8 cellular contexts compared by ENCODE assay signal in the genomic region with DNA sequence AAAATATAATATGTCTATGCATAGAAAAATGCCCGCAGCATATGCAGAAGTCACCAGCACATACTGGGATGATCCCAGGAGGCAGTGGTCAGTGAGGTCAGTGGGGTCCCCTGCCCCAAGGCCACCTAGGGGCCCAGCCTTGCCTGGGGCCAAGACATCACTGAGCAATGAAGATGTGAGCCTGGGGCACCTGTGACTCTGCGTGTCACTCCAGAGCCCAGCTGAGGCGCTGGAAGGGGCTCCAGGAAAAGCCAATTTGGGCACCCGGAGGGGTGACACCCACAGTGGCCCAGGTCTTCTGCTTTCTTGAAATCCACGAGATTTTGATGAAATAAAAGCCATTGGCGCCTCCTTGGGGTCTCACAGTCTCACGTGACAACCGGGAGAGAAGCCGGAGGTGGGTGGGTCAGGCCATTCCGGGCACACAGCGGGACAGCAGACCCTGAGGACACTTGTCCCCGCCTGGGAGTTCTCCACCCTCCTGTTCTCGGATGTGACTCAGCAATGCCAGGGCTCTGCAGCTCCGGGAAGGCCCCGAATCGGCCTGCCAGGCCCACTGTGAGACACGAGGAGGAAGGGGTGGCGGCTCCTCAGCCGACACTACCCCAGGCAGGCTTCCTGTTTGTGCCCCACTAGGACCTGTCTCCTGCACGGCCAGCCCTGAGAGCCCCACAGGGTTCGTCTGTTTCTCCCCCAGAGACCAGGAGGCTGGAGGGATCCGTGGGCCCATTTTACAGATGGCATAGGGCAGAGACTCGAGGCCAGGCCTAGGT. TPM values are rescaled to one million over a fixed set of nuclear protein-coding genes. Genes with fewer than 3 reads are reported as not detected.
DNase-seq lines count a peak whose midpoint lies in the region; ATAC-seq and TF ChIP-seq lines count a peak whose summit lies in the region.

No MANE protein-coding gene starts in this region.

- in situ Hi-C loops in HAP-1 (cut with MboI; ENCODE audit: low sequenced_read_pairs) = loop anchor here (5.0 kb wide), 1 partner anchor 116 kb away; no protein-coding TSS in a partner anchor

- H3K27me3 Mint-ChIP-seq in progenitor cell of endocrine pancreas = peaks cover 20% of the 10 kb centered on the region

- TF ChIP-seq POLR2A in heart left ventricle (IDR thresholded peaks at IDR 0.05) = peak in 1 of 2 donors; percentile 37

- H3K4me3 ChIP-seq in GM06990 (replicated peaks; ENCODE audit: low read depth, low read length) (peak overlapping the region; percentile 23; the same call in 1 of the 2 replicates), heart left ventricle (peak overlapping the region in 1 of 12 donors; percentile 5), HAP-1 (no peak overlapping the region)

- H3K9me3 ChIP-seq in heart left ventricle = no peaks in the 10 kb centered on the region
- H3K9me3 ChIP-seq in HAP-1 = no peaks in the 10 kb centered on the region

- peaks cover 4 to 48% (median 30%) of the 10 kb centered on the region in 12 donors for H3K4me1 ChIP-seq in heart left ventricle
- H3K4me1 ChIP-seq in HAP-1 = no peaks in the 10 kb centered on the region

- no peaks in the 10 kb centered on the region for H3K9me3 Mint-ChIP-seq in progenitor cell of endocrine pancreas (ENCODE audit: low read depth)

- no peaks in the 10 kb centered on the region for H3K4me1 Mint-ChIP-seq in progenitor cell of endocrine pancreas (ENCODE audit: low read depth)

- H3K27ac ChIP-seq in heart left ventricle = peak overlapping the region; percentile 44 to 96 (median 76)

- intact Hi-C loops in heart left ventricle (cut with DNase I) = loop anchor here in 7 of 10 donors (1.0 to 10.0 kb wide), 8 partner anchors 116 to 213 kb away; partner anchors contain the start of genes CABLES2 (in 3 of the 7) and RBBP8NL (in 1 of the 7)

- TF ChIP-seq CTCF in GM06990 (IDR thresholded peaks at IDR 0.05; ENCODE audit: insufficient read depth, low read length, poor library complexity, severe bottlenecking) (no peak), heart left ventricle (IDR thresholded peaks at IDR 0.05) (no peak), progenitor cell of endocrine pancreas (IDR thresholded peaks at IDR 0.05; ENCODE audit: unreplicated experiment) (no peak)

- H3K27me3 ChIP-seq in GM06990 (replicated peaks; ENCODE audit: control insufficient read depth, insufficient read depth, low read length) (no peaks in the 10 kb centered on the region), heart left ventricle (no peaks in the 10 kb centered on the region), HAP-1 (ENCODE audit: low read depth) (no peaks in the 10 kb centered on the region; the same call in 1 of the 2 replicates)

- H3K36me3 Mint-ChIP-seq in progenitor cell of endocrine pancreas (ENCODE audit: insufficient read depth) = no peaks in the 10 kb centered on the region

- WGBS in heart left ventricle, 4 donors = 58 to 70% (median 64%) methylated on average over 21 to 23 of the region's 23 CpGs

- H3K4me3 Mint-ChIP-seq in progenitor cell of endocrine pancreas (ENCODE audit: low read depth) = no peak overlapping the region

- DNase-seq in GM06990 (ENCODE audit: extremely low read depth, insufficient read length) = peak; percentile 73
- DNase-seq in HT-29 (ENCODE audit: low spot score) = peak; percentile 51
- peak; percentile 64 to 73 for DNase-seq in activated CD4-positive, alpha-beta T cell treated with anti-CD3 and anti-CD28 coated beads, Interleukin-2, amount 50 U/mL, for 48 hours
- peak; percentile 57 to 91 (median 78) for DNase-seq in heart left ventricle
- peak; percentile 49 for DNase-seq in stimulated activated CD8-positive, alpha-beta memory T cell treated with anti-CD3 and anti-CD28 coated beads, Interleukin-4, amount 100 ng/mL, for 24 hours (ENCODE audit: low read depth)
- no peak for DNase-seq in progenitor cell of endocrine pancreas (ENCODE audit: low spot score, unreplicated experiment)
- no peak for DNase-seq in NCI-H1417 (lab: John Stamatoyannopoulos, UW)
- DNase-seq in HAP-1 (ENCODE audit: low spot score in 2 of 2) = no peak

- peak; percentile 74 to 82 (median 80) for ATAC-seq in heart left ventricle

- H3K36me3 ChIP-seq in GM06990 (ENCODE audit: control insufficient read depth, insufficient read depth, low read length) = no peaks in the 10 kb centered on the region
- H3K36me3 ChIP-seq in heart left ventricle = no peaks in the 10 kb centered on the region
- no peaks in the 10 kb centered on the region for H3K36me3 ChIP-seq in HAP-1 (replicated peaks)

- no peak overlapping the region for H3K27ac Mint-ChIP-seq in progenitor cell of endocrine pancreas

RNA-seq across cellular contexts. Expression of gene SLCO4A1, which starts 24.4 kb away (rescaled TPM):
- 78.8 and 83.4 TPM in 2 replicates for total RNA-seq in HT-29 (2014; rRNA removed; shearing (Covaris generic))
- total RNA-seq in heart left ventricle (10 to 100 TPM in 5 of 9 donors, 1 to 10 TPM in 3, under 1 TPM in 1; 1.00 to 54.0 (median 10.4) TPM), progenitor cell of endocrine pancreas (2.6 and 3.6 TPM in 2 replicates)
- polyA plus RNA-seq in heart left ventricle = 10 to 100 TPM; 14.5 to 24.4 TPM

Comparison
In these comparisons a context has a peak if more than half of its experiments do, and no peak if none do; other contexts are left out.
1. DNase-seq: peak in GM06990 (single experiment), HT-29 (single experiment), activated CD4-positive, alpha-beta T cell treated with anti-CD3 and anti-CD28 coated beads, Interleukin-2, amount 50 U/mL, for 48 hours (2 of 2), heart left ventricle (5 of 5) and stimulated activated CD8-positive, alpha-beta memory T cell treated with anti-CD3 and anti-CD28 coated beads, Interleukin-4, amount 100 ng/mL, for 24 hours (single experiment); none in progenitor cell of endocrine pancreas (single experiment), NCI-H1417 (0 of 3) and HAP-1 (0 of 2).